In the genomic region with DNA sequence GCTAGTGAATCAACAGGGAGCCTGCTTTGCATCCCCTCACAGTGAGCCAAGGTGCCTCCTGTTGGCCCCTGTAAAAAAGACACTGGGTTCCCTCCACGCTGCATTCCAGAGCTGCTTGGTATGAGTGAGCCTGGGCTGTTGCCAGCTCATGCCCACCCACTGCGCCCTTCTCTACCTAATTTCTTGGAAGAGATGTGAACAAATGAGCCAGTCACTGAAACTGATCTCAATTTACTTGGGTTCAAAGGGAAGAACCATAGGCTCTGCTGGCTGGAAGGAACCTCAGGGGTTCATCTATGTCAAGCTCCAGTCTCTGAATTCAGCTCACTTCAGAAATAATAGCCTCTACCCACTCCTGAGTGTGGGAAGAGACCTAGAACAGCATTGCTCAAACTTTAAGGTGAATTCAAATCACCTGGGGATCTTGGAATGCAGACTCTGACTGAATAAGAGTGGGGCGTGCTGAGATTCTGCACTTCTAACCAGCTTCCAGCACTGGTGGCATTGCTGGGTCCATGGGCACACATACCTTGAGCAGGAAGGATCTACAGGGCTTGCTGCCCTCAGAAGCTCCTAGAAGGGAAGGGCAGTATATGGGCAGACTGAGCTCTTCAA, we compare ENCODE assay signal across 26 cellular contexts. TPM values are rescaled to one million over a fixed set of nuclear protein-coding genes. Genes with fewer than 3 reads are reported as not detected.
"Had no signal": no experiment of that assay in that cellular context is flagged by ENCODE, and none has a peak within 500 bp of the region (broad histone marks: within the 10 kb centered on the region; RNA-seq: fewer than 3 reads in every experiment).

No MANE protein-coding gene starts in this region.

- H3K27me3 Mint-ChIP-seq: activated naive CD4-positive, alpha-beta T cell treated with anti-CD3 and anti-CD28 coated beads, Interleukin-2, amount 50 U/mL, for 24 hours; activated T-cell treated with anti-CD3 and anti-CD28 coated beads, Interleukin-2, amount 50 U/mL, for 24 hours had no signal

- H3K9me3 ChIP-seq: ascending aorta had no signal

- H3K4me1 ChIP-seq: ascending aorta had no signal

- H3K36me3 ChIP-seq: ascending aorta, cardiac muscle cell had no signal

- H3K27ac Mint-ChIP-seq: activated CD8-positive, alpha-beta memory T cell treated with anti-CD3 and anti-CD28 coated beads, Interleukin-2, amount 10 ng/mL, durations not matched to agents 7 days and 5 days; activated T-cell treated with anti-CD3 and anti-CD28 coated beads, Interleukin-2, amount 50 U/mL, for 24 hours; activated T-helper 1 cell treated with anti-CD3 and anti-CD28 coated beads, Interleukin-12 subunit alpha, Interleukin-12 subunit beta, Interleukin-2, Interleukin-4 antibody, amounts not matched to agents 30 ng/mL and 10 ng/mL and 1 ng/mL, durations not matched to agents 14 hours and 24 hours and 36 hours; T-cell had no signal

- H3K4me3 Mint-ChIP-seq: activated CD8-positive, alpha-beta memory T cell treated with anti-CD3 and anti-CD28 coated beads, Interleukin-2, amount 10 ng/mL, durations not matched to agents 7 days and 5 days; activated naive CD4-positive, alpha-beta T cell treated with anti-CD3 and anti-CD28 coated beads, Interleukin-2, amount 50 U/mL, for 24 hours; activated T-cell treated with anti-CD3 and anti-CD28 coated beads, Interleukin-2, amount 50 U/mL, for 24 hours; activated T-helper 1 cell treated with anti-CD3 and anti-CD28 coated beads, Interleukin-12 subunit alpha, Interleukin-12 subunit beta, Interleukin-2, Interleukin-4 antibody, amounts not matched to agents 30 ng/mL and 10 ng/mL and 1 ng/mL, durations not matched to agents 14 hours and 24 hours and 36 hours; brain; T-cell had no signal

- DNase-seq: activated CD4-positive, alpha-beta T cell treated with anti-CD3 and anti-CD28 coated beads for 48 hours; activated CD4-positive, alpha-beta T cell treated with anti-CD3 and anti-CD28 coated beads, Interleukin-2, amount 50 U/mL, for 48 hours; activated CD8-positive, alpha-beta memory T cell treated with anti-CD3 and anti-CD28 coated beads, Interleukin-2, amount 10 ng/mL, durations not matched to agents 7 days and 5 days; activated effector memory CD4-positive, alpha-beta T cell treated with Interleukin-2 at 50 U/mL for 16 hours; activated naive CD4-positive, alpha-beta T cell; activated T-cell treated with anti-CD3 and anti-CD28 coated beads, Interleukin-2, amount 50 U/mL, for 24 hours; cerebellar nuclear complex; Kasumi-1; KBM-7; NCI-H1105 treated with DMSO at 0.1 percent for 48 hours; NCI-H1436 treated with DMSO at 0.1 percent for 48 hours; NCI-H187; NCI-H2081; NCI-H510A treated with DMSO at 0.1 percent for 48 hours; NCI-H69; PC-3; SHP77; T-cell; T-helper 2 cell; T1000 had no signal

- H3K27me3 ChIP-seq: ascending aorta, cardiac muscle cell had no signal

- H3K36me3 Mint-ChIP-seq: activated CD8-positive, alpha-beta memory T cell treated with anti-CD3 and anti-CD28 coated beads, Interleukin-2, amount 10 ng/mL, durations not matched to agents 7 days and 5 days; activated naive CD4-positive, alpha-beta T cell treated with anti-CD3 and anti-CD28 coated beads, Interleukin-2, amount 50 U/mL, for 24 hours; brain; T-cell had no signal

- H3K27ac ChIP-seq: ascending aorta, cardiac muscle cell, VCaP had no signal

- H3K4me3 ChIP-seq: ascending aorta, cardiac muscle cell had no signal

- H3K4me1 Mint-ChIP-seq: activated naive CD4-positive, alpha-beta T cell treated with anti-CD3 and anti-CD28 coated beads, Interleukin-2, amount 50 U/mL, for 24 hours; T-cell had no signal

- H3K9me3 Mint-ChIP-seq: activated naive CD4-positive, alpha-beta T cell treated with anti-CD3 and anti-CD28 coated beads, Interleukin-2, amount 50 U/mL, for 24 hours; activated T-cell treated with anti-CD3 and anti-CD28 coated beads, Interleukin-2, amount 50 U/mL, for 24 hours; activated T-helper 1 cell treated with anti-CD3 and anti-CD28 coated beads, Interleukin-12 subunit alpha, Interleukin-12 subunit beta, Interleukin-2, Interleukin-4 antibody, amounts not matched to agents 30 ng/mL and 10 ng/mL and 1 ng/mL, durations not matched to agents 14 hours and 24 hours and 36 hours; T-cell had no signal

RNA-seq across cellular contexts. Expression of a gene that starts 5.4 kb away (rescaled TPM):
- total RNA-seq: activated T-helper 1 cell treated with anti-CD3 and anti-CD28 coated beads, Interleukin-12 subunit alpha, Interleukin-12 subunit beta, Interleukin-2, Interleukin-4 antibody, amounts not matched to agents 30 ng/mL and 10 ng/mL and 1 ng/mL, durations not matched to agents 14 hours and 24 hours and 36 hours; ascending aorta; cardiac muscle cell had no signal
- polyA plus RNA-seq: cardiac muscle cell had no signal

RNA-seq across cellular contexts. Expression of a gene that starts 15.2 kb away (rescaled TPM):
- total RNA-seq: ascending aorta, cardiac muscle cell, PC-3 had no signal
- polyA plus RNA-seq: cardiac muscle cell had no signal
